Comparison of ENCODE assay signal across 8 cellular contexts in genomic region chr15:50876989-50877360, GRCh38. TPM values are rescaled to one million over a fixed set of nuclear protein-coding genes. Genes with fewer than 3 reads are reported as not detected.
DNase-seq lines count a peak whose midpoint lies in the region; ATAC-seq and TF ChIP-seq lines count a peak whose summit lies in the region.

No MANE protein-coding gene starts in this region.

- peak; percentile 38 for DNase-seq in DMS79 treated with DMSO at 0.1 percent for 48 hours (lab: John Stamatoyannopoulos, UW)
- DNase-seq in SK-MEL-5 (ENCODE audit: low read depth, low spot score), result peak; percentile 90
- DNase-seq in activated naive CD4-positive, alpha-beta T cell treated with anti-CD3 and anti-CD28 coated beads, Interleukin-2, amount 10 ng/mL, durations not matched to agents 7 days and 5 days, result peak; percentile 76
- DNase-seq in globus pallidus (ENCODE audit: low spot score), result peak; percentile 76
- DNase-seq in omental fat pad (ENCODE audit: low spot score), result peak; percentile 84
- peak; percentile 60 for DNase-seq in thoracic aorta (ENCODE audit: low spot score)

- in situ Hi-C loops in SK-MEL-5 (cut with HindIII; ENCODE audit: low pct_unique_long_range_greater_than_20kb, low sequenced_read_pairs), result no loop called here

- peaks cover 6% of the 10 kb centered on the region for H3K27me3 Mint-ChIP-seq in activated naive CD4-positive, alpha-beta T cell treated with anti-CD3 and anti-CD28 coated beads, Interleukin-2, amount 10 ng/mL, durations not matched to agents 7 days and 5 days

- H3K9ac ChIP-seq in Loucy (ENCODE audit: low read depth, low read length, poor library complexity, severe bottlenecking), result peak overlapping the region; percentile 50

- H3F3A ChIP-seq in Loucy (ENCODE audit: low read depth), result no peaks in the 10 kb centered on the region

- H3K4me2 ChIP-seq in Loucy (ENCODE audit: low read depth, low read length, poor library complexity, severe bottlenecking), result peak overlapping the region; percentile 69

- no peaks in the 10 kb centered on the region for H4K20me1 ChIP-seq in Loucy (ENCODE audit: insufficient read depth, low read length, poor library complexity, severe bottlenecking)

- H3K27ac ChIP-seq in thoracic aorta, result no peak overlapping the region

- H3K79me2 ChIP-seq in Loucy (ENCODE audit: insufficient read depth, low read length), result no peaks in the 10 kb centered on the region

- peak overlapping the region; percentile 31 for H3K27ac Mint-ChIP-seq in activated naive CD4-positive, alpha-beta T cell treated with anti-CD3 and anti-CD28 coated beads, Interleukin-2, amount 10 ng/mL, durations not matched to agents 7 days and 5 days

- H3K9me2 ChIP-seq in Loucy (replicated peaks; ENCODE audit: low read depth, low read length), result no peaks in the 10 kb centered on the region

- no peaks in the 10 kb centered on the region for H3K36me3 ChIP-seq in Loucy (ENCODE audit: insufficient read depth, low read length)
- no peaks in the 10 kb centered on the region for H3K36me3 ChIP-seq in thoracic aorta

- CTCF ChIA-PET in activated naive CD4-positive, alpha-beta T cell treated with anti-CD3 and anti-CD28 coated beads, Interleukin-2, amount 10 ng/mL, durations not matched to agents 7 days and 5 days (lab: Charles Lee), result interaction anchor here (0.6 to 2.0 kb wide), 15 partner anchors 8 to 528 kb away, joined by 3 to 9 read pairs (median 3); partner anchors contain the start of gene AP4E1

- H2AFZ ChIP-seq in Loucy (ENCODE audit: low read length), result peak overlapping the region; percentile 90

- H3K27me3 ChIP-seq in Loucy (ENCODE audit: insufficient read depth, low read length, poor library complexity, severe bottlenecking) (no peaks in the 10 kb centered on the region), thoracic aorta (replicated peaks; ENCODE audit: insufficient read depth) (no peaks in the 10 kb centered on the region)

- H3K4me3 Mint-ChIP-seq in activated naive CD4-positive, alpha-beta T cell treated with anti-CD3 and anti-CD28 coated beads, Interleukin-2, amount 10 ng/mL, durations not matched to agents 7 days and 5 days, result peak overlapping the region; percentile 43

- ATAC-seq in omental fat pad (ENCODE audit: low FRiP score) (peak; percentile 74), thoracic aorta (ENCODE audit: insufficient number of reproducible peaks, low FRiP score, low read depth) (peak; percentile 63), HG02840 (IDR thresholded peaks at IDR 0.05; ENCODE audit: low FRiP score, unreplicated experiment) (no peak)

- peaks cover 6% of the 10 kb centered on the region for H3K36me3 Mint-ChIP-seq in activated naive CD4-positive, alpha-beta T cell treated with anti-CD3 and anti-CD28 coated beads, Interleukin-2, amount 10 ng/mL, durations not matched to agents 7 days and 5 days

- no peaks in the 10 kb centered on the region for H3K9me3 Mint-ChIP-seq in activated naive CD4-positive, alpha-beta T cell treated with anti-CD3 and anti-CD28 coated beads, Interleukin-2, amount 10 ng/mL, durations not matched to agents 7 days and 5 days

- H3K4me1 Mint-ChIP-seq in activated naive CD4-positive, alpha-beta T cell treated with anti-CD3 and anti-CD28 coated beads, Interleukin-2, amount 10 ng/mL, durations not matched to agents 7 days and 5 days, result peaks cover 53% of the 10 kb centered on the region

- H3K4me1 ChIP-seq in Loucy (ENCODE audit: insufficient read depth, low read length, poor library complexity, severe bottlenecking) (peaks cover 11% of the 10 kb centered on the region), thoracic aorta (ENCODE audit: control insufficient read depth in 1 of 2, low read depth in 2 of 2) (peaks cover 3 to 10% of the 10 kb centered on the region in 2 donors)

- H3K9me3 ChIP-seq in Loucy (ENCODE audit: insufficient read depth, low read depth, low read length), result no peaks in the 10 kb centered on the region
- no peaks in the 10 kb centered on the region for H3K9me3 ChIP-seq in thoracic aorta

- peak; percentile 99 for TF ChIP-seq CTCF in Loucy (conservative IDR thresholded peaks at IDR 0.05; ENCODE audit: low read length)
- peak in 1 of 3 donors; percentile 68 for TF ChIP-seq CTCF in omental fat pad (IDR thresholded peaks at IDR 0.05)
- TF ChIP-seq CTCF in thoracic aorta (IDR thresholded peaks at IDR 0.05), result peak; percentile 96

- H3K4me3 ChIP-seq in Loucy (ENCODE audit: low read length, poor library complexity, severe bottlenecking) (peak overlapping the region; percentile 55), thoracic aorta (peak overlapping the region; percentile 74)

RNA-seq across cellular contexts. Expression of gene AP4E1, which starts 31.5 kb away (rescaled TPM):
- 7.3 and 7.8 TPM in 2 replicates for total RNA-seq in SK-MEL-5 (2014; rRNA removed; shearing (Covaris generic))
- 5.0 and 8.0 TPM in 2 replicates for polyA plus RNA-seq in SK-MEL-5 (2015; cell fraction: cytosol; rRNA removed)
- 5.0 and 6.8 TPM in 2 replicates for polyA plus RNA-seq in SK-MEL-5 (2015; cell fraction: nucleus; rRNA removed)
- total RNA-seq in omental fat pad, result 1 to 10 TPM; 7.3 to 8.5 (median 7.9) TPM
- total RNA-seq in thoracic aorta, result 10 to 100 TPM in 1 of 2 donors, 1 to 10 TPM in 1; 5.4 to 11.9 TPM

Comparison
In these comparisons a context has a peak if more than half of its experiments do, and no peak if none do; other contexts are left out.
1. DNase-seq: peak in every context shown above with its lines; median percentile 90 in SK-MEL-5; 84 in omental fat pad; 76 in activated naive CD4-positive, alpha-beta T cell treated with anti-CD3 and anti-CD28 coated beads, Interleukin-2, amount 10 ng/mL, durations not matched to agents 7 days and 5 days; 76 in globus pallidus; 60 in thoracic aorta; 38 in DMS79 treated with DMSO at 0.1 percent for 48 hours.